22 cellular contexts compared by ENCODE assay signal in the genomic region with DNA sequence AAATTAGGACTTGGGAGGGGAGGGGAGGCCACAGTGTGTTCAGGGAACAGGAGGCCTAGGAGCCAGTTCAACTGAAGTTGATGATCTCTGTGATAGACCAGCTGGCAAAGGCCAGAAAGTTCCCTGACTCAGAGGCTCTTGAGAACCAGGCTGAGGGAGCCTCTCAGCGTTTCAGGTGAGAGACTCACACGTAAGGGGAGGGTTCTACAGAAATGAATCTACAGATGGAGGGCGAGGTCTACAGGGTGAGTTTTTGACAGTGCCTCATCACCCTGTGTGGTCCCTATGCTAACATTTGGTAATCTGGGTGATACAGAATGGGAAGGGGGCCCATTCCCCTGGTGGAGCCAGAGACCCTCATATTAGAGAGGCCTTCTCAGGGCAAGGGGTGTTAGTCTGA. TPM values are rescaled to one million over a fixed set of nuclear protein-coding genes. Genes with fewer than 3 reads are reported as not detected.
DNase-seq lines count a peak whose midpoint lies in the region; ATAC-seq and TF ChIP-seq lines count a peak whose summit lies in the region.
"Had no signal": no experiment of that assay in that cellular context is flagged by ENCODE, and none has a peak within 500 bp of the region (broad histone marks: within the 10 kb centered on the region; RNA-seq: fewer than 3 reads in every experiment).

No MANE protein-coding gene starts in this region.

- no peaks in the 10 kb centered on the region for H3K9me3 ChIP-seq in WERI-Rb-1 (ENCODE audit: severe bottlenecking)
- no peaks in the 10 kb centered on the region for H3K9me3 ChIP-seq in SJCRH30 (replicated peaks)
- H3K9me3 ChIP-seq in gastroesophageal sphincter, result no peaks in the 10 kb centered on the region

- no peak overlapping the region for H3K4me3 ChIP-seq in WERI-Rb-1 (ENCODE audit: low read depth, low read length)
- H3K4me3 ChIP-seq in SJCRH30, result no peak overlapping the region
- H3K4me3 ChIP-seq in gastroesophageal sphincter, result no peak overlapping the region
- H3K4me3 ChIP-seq: GM23248 had no signal

- no peak for TF ChIP-seq EP300 in gastroesophageal sphincter (IDR thresholded peaks at IDR 0.05)

- H3K4me1 Mint-ChIP-seq in activated T-cell treated with anti-CD3 and anti-CD28 coated beads, Interleukin-2, amount 50 U/mL, for 72 hours (ENCODE audit: low read depth), result peaks cover 7% of the 10 kb centered on the region
- H3K4me1 Mint-ChIP-seq in activated T-cell treated with anti-CD3 and anti-CD28 coated beads, Interleukin-2, amount 50 U/mL, for 24 hours (ENCODE audit: low read depth), result no peaks in the 10 kb centered on the region
- H3K4me1 Mint-ChIP-seq in activated T-helper 17 cell treated with anti-CD3 and anti-CD28 coated beads, Interleukin-2, amount 50 U/mL, for 72 hours, result no peaks in the 10 kb centered on the region
- peaks cover 16% of the 10 kb centered on the region for H3K4me1 Mint-ChIP-seq in glutamatergic neuron (ENCODE audit: low read depth, unreplicated experiment)
- H3K4me1 Mint-ChIP-seq: CD4-positive, alpha-beta memory T cell had no signal

- peaks cover 0 to 2% of the 10 kb centered on the region in 2 donors for H3K9me3 Mint-ChIP-seq in activated T-cell treated with anti-CD3 and anti-CD28 coated beads, Interleukin-2, amount 50 U/mL, for 72 hours
- H3K9me3 Mint-ChIP-seq in activated T-cell treated with anti-CD3 and anti-CD28 coated beads, Interleukin-2, amount 50 U/mL, for 24 hours, result no peaks in the 10 kb centered on the region
- H3K9me3 Mint-ChIP-seq in activated T-helper 17 cell treated with anti-CD3 and anti-CD28 coated beads, Interleukin-2, amount 50 U/mL, for 72 hours, result no peaks in the 10 kb centered on the region
- peaks cover 3% of the 10 kb centered on the region for H3K9me3 Mint-ChIP-seq in glutamatergic neuron (ENCODE audit: unreplicated experiment)

- peak in 1 of 2 donors; percentile 16 for DNase-seq in activated T-cell treated with anti-CD3 and anti-CD28 coated beads, Interleukin-2, amount 50 U/mL, for 72 hours
- no peak for DNase-seq in activated T-cell treated with anti-CD3 and anti-CD28 coated beads, Interleukin-2, amount 50 U/mL, for 24 hours
- no peak for DNase-seq in WERI-Rb-1
- no peak for DNase-seq in glutamatergic neuron
- no peak for DNase-seq in SJCRH30
- DNase-seq: C1 segment of cervical spinal cord, Calu3, COR-L47, DMS53, DMS79 treated with DMSO at 0.1 percent for 48 hours, GF-D8, GM23248, H7, HCEC 1CT had no signal

- no peak overlapping the region for H3K4me3 Mint-ChIP-seq in activated T-cell treated with anti-CD3 and anti-CD28 coated beads, Interleukin-2, amount 50 U/mL, for 72 hours
- no peak overlapping the region for H3K4me3 Mint-ChIP-seq in activated T-cell treated with anti-CD3 and anti-CD28 coated beads, Interleukin-2, amount 50 U/mL, for 24 hours
- H3K4me3 Mint-ChIP-seq in activated T-helper 17 cell treated with anti-CD3 and anti-CD28 coated beads, Interleukin-2, amount 50 U/mL, for 72 hours, result no peak overlapping the region
- no peak overlapping the region for H3K4me3 Mint-ChIP-seq in glutamatergic neuron (ENCODE audit: unreplicated experiment)
- H3K4me3 Mint-ChIP-seq: CD4-positive, alpha-beta memory T cell had no signal

- H3K27ac Mint-ChIP-seq in activated T-cell treated with anti-CD3 and anti-CD28 coated beads, Interleukin-2, amount 50 U/mL, for 72 hours, result no peak overlapping the region
- H3K27ac Mint-ChIP-seq in activated T-cell treated with anti-CD3 and anti-CD28 coated beads, Interleukin-2, amount 50 U/mL, for 24 hours, result no peak overlapping the region
- H3K27ac Mint-ChIP-seq in activated T-helper 17 cell treated with anti-CD3 and anti-CD28 coated beads, Interleukin-2, amount 50 U/mL, for 72 hours, result no peak overlapping the region
- H3K27ac Mint-ChIP-seq in glutamatergic neuron (ENCODE audit: unreplicated experiment), result peak overlapping the region; percentile 31
- H3K27ac Mint-ChIP-seq: CD4-positive, alpha-beta memory T cell had no signal

- ATAC-seq in activated T-cell treated with anti-CD3 and anti-CD28 coated beads, Interleukin-2, amount 50 U/mL, for 72 hours (replicated peaks in 1 of 2), result peak; percentile 86 to 89
- peak; percentile 29 for ATAC-seq in activated T-helper 17 cell treated with anti-CD3 and anti-CD28 coated beads, Interleukin-2, amount 50 U/mL, for 72 hours (replicated peaks)
- ATAC-seq in gastroesophageal sphincter (no peak), GM21619 (IDR thresholded peaks at IDR 0.05; ENCODE audit: unreplicated experiment) (no peak)

- H3K27me3 Mint-ChIP-seq in activated T-cell treated with anti-CD3 and anti-CD28 coated beads, Interleukin-2, amount 50 U/mL, for 72 hours (ENCODE audit: low read depth), result peaks cover 31% of the 10 kb centered on the region
- peaks cover 53% of the 10 kb centered on the region for H3K27me3 Mint-ChIP-seq in activated T-cell treated with anti-CD3 and anti-CD28 coated beads, Interleukin-2, amount 50 U/mL, for 24 hours
- H3K27me3 Mint-ChIP-seq in activated T-helper 17 cell treated with anti-CD3 and anti-CD28 coated beads, Interleukin-2, amount 50 U/mL, for 72 hours, result peaks cover 34% of the 10 kb centered on the region
- H3K27me3 Mint-ChIP-seq in glutamatergic neuron (ENCODE audit: unreplicated experiment), result peaks cover 4% of the 10 kb centered on the region

- H3K27ac ChIP-seq in WERI-Rb-1 (peak overlapping the region; percentile 17), SJCRH30 (no peak overlapping the region), gastroesophageal sphincter (no peak overlapping the region)
- H3K27ac ChIP-seq: GM23248 had no signal

- whole genome bisulfite sequencing in gastroesophageal sphincter (ENCODE audit: low coverage in 1 of 2), 2 donors, result 40% methylated on average over 2 of the region's 3 CpGs; no CpG with 5 or more reads in 1 of the 2 donors

- no peaks in the 10 kb centered on the region for H3K27me3 ChIP-seq in WERI-Rb-1 (ENCODE audit: insufficient read depth, low read depth, severe bottlenecking)
- no peaks in the 10 kb centered on the region for H3K27me3 ChIP-seq in SJCRH30
- peaks cover 19% of the 10 kb centered on the region for H3K27me3 ChIP-seq in gastroesophageal sphincter

- TF ChIP-seq POLR2A in gastroesophageal sphincter (IDR thresholded peaks at IDR 0.05), result no peak

- H3K4me1 ChIP-seq in SJCRH30 (no peaks in the 10 kb centered on the region), gastroesophageal sphincter (no peaks in the 10 kb centered on the region)

- TF ChIP-seq CTCF in WERI-Rb-1 (IDR thresholded peaks at IDR 0.05; ENCODE audit: low read depth, low read length), result no peak
- no peak for TF ChIP-seq CTCF in glutamatergic neuron (IDR thresholded peaks at IDR 0.05; ENCODE audit: partially characterized antibody, unreplicated experiment)
- no peak for TF ChIP-seq CTCF in gastroesophageal sphincter (IDR thresholded peaks at IDR 0.05)

- no peaks in the 10 kb centered on the region for H3K36me3 ChIP-seq in WERI-Rb-1
- no peaks in the 10 kb centered on the region for H3K36me3 ChIP-seq in SJCRH30
- no peaks in the 10 kb centered on the region for H3K36me3 ChIP-seq in gastroesophageal sphincter

- no peaks in the 10 kb centered on the region for H3K36me3 Mint-ChIP-seq in activated T-cell treated with anti-CD3 and anti-CD28 coated beads, Interleukin-2, amount 50 U/mL, for 72 hours (ENCODE audit: insufficient read depth in 2 of 2)
- no peaks in the 10 kb centered on the region for H3K36me3 Mint-ChIP-seq in activated T-cell treated with anti-CD3 and anti-CD28 coated beads, Interleukin-2, amount 50 U/mL, for 24 hours (ENCODE audit: low read depth)
- no peaks in the 10 kb centered on the region for H3K36me3 Mint-ChIP-seq in activated T-helper 17 cell treated with anti-CD3 and anti-CD28 coated beads, Interleukin-2, amount 50 U/mL, for 72 hours (ENCODE audit: low read depth)
- H3K36me3 Mint-ChIP-seq in glutamatergic neuron (ENCODE audit: unreplicated experiment), result no peaks in the 10 kb centered on the region
- H3K36me3 Mint-ChIP-seq: CD4-positive, alpha-beta memory T cell had no signal

RNA-seq across cellular contexts. Expression of a gene that starts 32.0 kb away (rescaled TPM):
- total RNA-seq in activated T-cell treated with anti-CD3 and anti-CD28 coated beads, Interleukin-2, amount 50 U/mL, for 72 hours, result under 1 TPM in 1 of 2 donors, not detected in 1; 0.23 TPM
- not detected for total RNA-seq in activated T-helper 17 cell treated with anti-CD3 and anti-CD28 coated beads, Interleukin-2, amount 50 U/mL, for 72 hours
- total RNA-seq in glutamatergic neuron (ENCODE audit: unreplicated experiment) (11.5 TPM), gastroesophageal sphincter (1 to 10 TPM in 1 of 4 donors, under 1 TPM in 2, not detected in 1; 0.30 to 1.1 (median 0.31) TPM)
- 0.25 TPM in 1 of 2 replicates, not detected in the other for total RNA-seq in SJCRH30 (2014; rRNA removed; shearing (Covaris generic))
- total RNA-seq: Calu3; CD4-positive, alpha-beta memory T cell; GM23248 had no signal

RNA-seq across cellular contexts. Expression of a gene that starts 32.2 kb away (rescaled TPM):
- total RNA-seq in activated T-cell treated with anti-CD3 and anti-CD28 coated beads, Interleukin-2, amount 50 U/mL, for 72 hours, result under 1 TPM in 1 of 2 donors, not detected in 1; 0.23 TPM
- not detected for total RNA-seq in activated T-helper 17 cell treated with anti-CD3 and anti-CD28 coated beads, Interleukin-2, amount 50 U/mL, for 72 hours
- total RNA-seq in glutamatergic neuron (ENCODE audit: unreplicated experiment), result 1.2 TPM
- total RNA-seq in SJCRH30 (2014; rRNA removed; shearing (Covaris generic)), result 0.08 and 0.28 TPM in 2 replicates
- total RNA-seq in gastroesophageal sphincter, result not detected
- total RNA-seq: A172; A673; Calu3; CD4-positive, alpha-beta memory T cell; Daoy; G401; GM23248 had no signal

RNA-seq across cellular contexts. Expression of a gene that starts 32.4 kb away (rescaled TPM):
- 10 to 100 TPM; 15.2 to 18.1 TPM for total RNA-seq in activated T-cell treated with anti-CD3 and anti-CD28 coated beads, Interleukin-2, amount 50 U/mL, for 72 hours
- total RNA-seq in activated T-helper 17 cell treated with anti-CD3 and anti-CD28 coated beads, Interleukin-2, amount 50 U/mL, for 72 hours, result 10 to 100 TPM; 12.5 to 12.9 TPM
- total RNA-seq in glutamatergic neuron (ENCODE audit: unreplicated experiment) (221 TPM), gastroesophageal sphincter (10 to 100 TPM; 11.2 to 18.4 (median 13.4) TPM)
- total RNA-seq in SJCRH30 (2014; rRNA removed; shearing (Covaris generic)), result 4.7 and 4.9 TPM in 2 replicates

Comparison
In these comparisons a context has a peak if more than half of its experiments do, and no peak if none do; other contexts are left out.
1. ATAC-seq: peak in activated T-cell treated with anti-CD3 and anti-CD28 coated beads, Interleukin-2, amount 50 U/mL, for 72 hours (2 of 2) and activated T-helper 17 cell treated with anti-CD3 and anti-CD28 coated beads, Interleukin-2, amount 50 U/mL, for 72 hours (single experiment); none in gastroesophageal sphincter (single experiment) and GM21619 (single experiment).
2. RNA of a gene that starts 32.4 kb away (total RNA-seq): 221 TPM in glutamatergic neuron (single experiment); 15.2 to 18.1 TPM in activated T-cell treated with anti-CD3 and anti-CD28 coated beads, Interleukin-2, amount 50 U/mL, for 72 hours, 11.2 to 18.4 TPM in gastroesophageal sphincter, 12.5 to 12.9 TPM in activated T-helper 17 cell treated with anti-CD3 and anti-CD28 coated beads, Interleukin-2, amount 50 U/mL, for 72 hours and 4.7 to 4.9 TPM in SJCRH30; every median in the first group is over 10 times any median in the second.